In genomic region chr9:7140401-7140800, GRCh38 we compare ENCODE assay signal across 19 cellular contexts.
"Had no signal": no experiment of that assay in that cellular context is flagged by ENCODE, and none has a peak within 500 bp of the region (broad histone marks: within the 10 kb centered on the region; RNA-seq: fewer than 3 reads in every experiment).

No MANE protein-coding gene starts in this region.

- H3K79me2 ChIP-seq: hepatocyte had no signal

- ATAC-seq: foreskin keratinocyte, gastroesophageal sphincter, heart left ventricle, left lung, left ventricle myocardium superior, lower lobe of right lung, mucosa of descending colon had no signal

- H3K27me3 ChIP-seq: dorsolateral prefrontal cortex, foreskin keratinocyte, gastroesophageal sphincter, heart left ventricle, hepatocyte, left lung had no signal

- H2AFZ ChIP-seq: hepatocyte had no signal

- H3K27ac ChIP-seq: coronary artery, dorsolateral prefrontal cortex, foreskin keratinocyte, gastroesophageal sphincter, heart left ventricle, hepatocyte, left lung, lower lobe of right lung had no signal

- DNase-seq: dermis blood vessel endothelial cell; dorsolateral prefrontal cortex; effector CD4-positive, alpha-beta T cell; effector memory CD4-positive, alpha-beta T cell; foreskin keratinocyte; heart left ventricle; hypothalamus; immature natural killer cell; islet precursor cell; kidney; kidney glomerular epithelial cell; left lung; left ventricle myocardium superior; lower lobe of right lung; mesendoderm; mucosa of descending colon had no signal

- H3K9me3 ChIP-seq: gastroesophageal sphincter, heart left ventricle, left lung, lower lobe of right lung, mucosa of descending colon had no signal

- H3K4me3 Mint-ChIP-seq: immature natural killer cell had no signal

- H3K4me3 ChIP-seq: coronary artery, dorsolateral prefrontal cortex, gastroesophageal sphincter, heart left ventricle, hepatocyte, left lung, lower lobe of right lung, mucosa of descending colon had no signal

- H3K4me1 ChIP-seq: foreskin keratinocyte, left lung, lower lobe of right lung had no signal

- H3K4me2 ChIP-seq: hepatocyte had no signal
